ENCODE assay signal across 8 cellular contexts in genomic region chr7:42236266-42237161, GRCh38. TPM values are rescaled to one million over a fixed set of nuclear protein-coding genes. Genes with fewer than 3 reads are reported as not detected.
DNase-seq lines count a peak whose midpoint lies in the region; ATAC-seq and TF ChIP-seq lines count a peak whose summit lies in the region.

No MANE protein-coding gene starts in this region.

- no peak overlapping the region for H3K27ac Mint-ChIP-seq in activated T-cell treated with anti-CD3 and anti-CD28 coated beads, Interleukin-2, amount 50 U/mL, for 24 hours
- no peak overlapping the region for H3K27ac Mint-ChIP-seq in activated CD8-positive, alpha-beta T cell treated with anti-CD3 and anti-CD28 coated beads, Interleukin-2, amount 10 ng/mL, durations not matched to agents 7 days and 5 days

- peak overlapping the region; percentile 60 for H3K4me3 Mint-ChIP-seq in activated T-cell treated with anti-CD3 and anti-CD28 coated beads, Interleukin-2, amount 50 U/mL, for 24 hours
- peak overlapping the region; percentile 74 for H3K4me3 Mint-ChIP-seq in activated CD8-positive, alpha-beta T cell treated with anti-CD3 and anti-CD28 coated beads, Interleukin-2, amount 10 ng/mL, durations not matched to agents 7 days and 5 days

- CTCF ChIA-PET in activated CD8-positive, alpha-beta T cell treated with anti-CD3 and anti-CD28 coated beads, Interleukin-2, amount 10 ng/mL, durations not matched to agents 7 days and 5 days (lab: Charles Lee), result no interaction called here

- peaks cover 8% of the 10 kb centered on the region for H3K4me1 Mint-ChIP-seq in activated T-cell treated with anti-CD3 and anti-CD28 coated beads, Interleukin-2, amount 50 U/mL, for 24 hours (ENCODE audit: low read depth)
- peaks cover 10% of the 10 kb centered on the region for H3K4me1 Mint-ChIP-seq in activated CD8-positive, alpha-beta T cell treated with anti-CD3 and anti-CD28 coated beads, Interleukin-2, amount 10 ng/mL, durations not matched to agents 7 days and 5 days (ENCODE audit: low read depth)

- no peaks in the 10 kb centered on the region for H3K36me3 Mint-ChIP-seq in activated T-cell treated with anti-CD3 and anti-CD28 coated beads, Interleukin-2, amount 50 U/mL, for 24 hours (ENCODE audit: low read depth)
- no peaks in the 10 kb centered on the region for H3K36me3 Mint-ChIP-seq in activated CD8-positive, alpha-beta T cell treated with anti-CD3 and anti-CD28 coated beads, Interleukin-2, amount 10 ng/mL, durations not matched to agents 7 days and 5 days (ENCODE audit: low read depth)

- H3K27me3 Mint-ChIP-seq in activated T-cell treated with anti-CD3 and anti-CD28 coated beads, Interleukin-2, amount 50 U/mL, for 24 hours, result peaks cover 80% of the 10 kb centered on the region
- peaks cover 59% of the 10 kb centered on the region for H3K27me3 Mint-ChIP-seq in activated CD8-positive, alpha-beta T cell treated with anti-CD3 and anti-CD28 coated beads, Interleukin-2, amount 10 ng/mL, durations not matched to agents 7 days and 5 days (ENCODE audit: low read depth)

- ATAC-seq in HG03097 (IDR thresholded peaks at IDR 0.05; ENCODE audit: low FRiP score, unreplicated experiment) (peak; percentile 13), omental fat pad (ENCODE audit: low FRiP score) (peak; percentile 43)
- ATAC-seq in activated CD8-positive, alpha-beta T cell treated with anti-CD3 and anti-CD28 coated beads, Interleukin-2, amount 10 ng/mL, durations not matched to agents 7 days and 5 days, result peak; percentile 65

- no peak for TF ChIP-seq CTCF in omental fat pad (IDR thresholded peaks at IDR 0.05)

- peak; percentile 34 for DNase-seq in activated T-cell treated with anti-CD3 and anti-CD28 coated beads, Interleukin-2, amount 50 U/mL, for 24 hours
- DNase-seq in activated T-cell treated with anti-CD3 and anti-CD28 coated beads, Interleukin-2, amount 50 U/mL, for 1 hour, result no peak
- peak; percentile 25 for DNase-seq in activated CD8-positive, alpha-beta T cell treated with anti-CD3 and anti-CD28 coated beads, Interleukin-2, amount 10 ng/mL, durations not matched to agents 7 days and 5 days
- DNase-seq in germinal center (ENCODE audit: low spot score) (peak; percentile 47), omental fat pad (ENCODE audit: low spot score) (peak; percentile 27), HPDE6-E6E7 (ENCODE audit: extremely low spot score) (no peak), COR-L47 (lab: John Stamatoyannopoulos, UW) (no peak)

- H3K9me3 Mint-ChIP-seq in activated T-cell treated with anti-CD3 and anti-CD28 coated beads, Interleukin-2, amount 50 U/mL, for 24 hours, result no peaks in the 10 kb centered on the region
- H3K9me3 Mint-ChIP-seq in activated CD8-positive, alpha-beta T cell treated with anti-CD3 and anti-CD28 coated beads, Interleukin-2, amount 10 ng/mL, durations not matched to agents 7 days and 5 days (ENCODE audit: insufficient read depth), result no peaks in the 10 kb centered on the region

- POLR2A ChIA-PET in activated CD8-positive, alpha-beta T cell treated with anti-CD3 and anti-CD28 coated beads, Interleukin-2, amount 10 ng/mL, durations not matched to agents 7 days and 5 days (lab: Charles Lee), result no interaction called here

RNA-seq across cellular contexts. Expression of gene GLI3, which starts 0.5 kb away (rescaled TPM):
- total RNA-seq in activated CD8-positive, alpha-beta T cell treated with anti-CD3 and anti-CD28 coated beads, Interleukin-2, amount 10 ng/mL, durations not matched to agents 7 days and 5 days, result not detected
- total RNA-seq in omental fat pad, result 10 to 100 TPM in 3 of 4 donors, 1 to 10 TPM in 1; 10.0 to 19.2 (median 14.6) TPM

Comparison
In these comparisons a context has a peak if more than half of its experiments do, and no peak if none do; other contexts are left out.
1. DNase-seq: peak in activated T-cell treated with anti-CD3 and anti-CD28 coated beads, Interleukin-2, amount 50 U/mL, for 24 hours (single experiment), activated CD8-positive, alpha-beta T cell treated with anti-CD3 and anti-CD28 coated beads, Interleukin-2, amount 10 ng/mL, durations not matched to agents 7 days and 5 days (single experiment), germinal center (single experiment) and omental fat pad (single experiment); none in activated T-cell treated with anti-CD3 and anti-CD28 coated beads, Interleukin-2, amount 50 U/mL, for 1 hour (single experiment), HPDE6-E6E7 (single experiment) and COR-L47 (single experiment).
2. ATAC-seq: peak in every context shown above with its lines; median percentile 65 in activated CD8-positive, alpha-beta T cell treated with anti-CD3 and anti-CD28 coated beads, Interleukin-2, amount 10 ng/mL, durations not matched to agents 7 days and 5 days; 43 in omental fat pad; 13 in HG03097.
3. RNA of gene GLI3, which starts 0.5 kb away (total RNA-seq): 10.0 to 19.2 TPM in omental fat pad; not detected in activated CD8-positive, alpha-beta T cell treated with anti-CD3 and anti-CD28 coated beads, Interleukin-2, amount 10 ng/mL, durations not matched to agents 7 days and 5 days; every median in the first group is over 10 times any median in the second.